13 cellular contexts compared by ENCODE assay signal in the genomic region with DNA sequence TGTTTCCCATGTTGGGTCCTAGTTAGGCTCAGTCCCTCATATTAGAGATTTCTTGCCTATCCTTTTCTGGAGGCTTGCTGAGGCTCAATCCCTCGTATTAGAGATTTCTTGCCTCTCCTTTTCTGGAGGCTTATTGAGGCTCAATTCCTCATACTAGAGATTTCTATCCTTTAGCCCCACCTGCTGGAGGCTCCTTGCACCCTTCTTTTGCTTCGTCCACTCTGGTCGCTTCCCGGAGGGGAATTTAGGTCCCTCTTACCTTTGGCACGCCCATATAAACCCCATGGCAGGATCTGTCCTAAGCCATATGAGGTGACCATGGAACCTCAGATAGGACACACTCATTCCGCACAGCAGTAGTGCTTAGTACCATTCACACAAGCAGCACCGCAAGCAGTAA. TPM values are rescaled to one million over a fixed set of nuclear protein-coding genes. Genes with fewer than 3 reads are reported as not detected.
DNase-seq lines count a peak whose midpoint lies in the region; ATAC-seq and TF ChIP-seq lines count a peak whose summit lies in the region.
"Had no signal": no experiment of that assay in that cellular context is flagged by ENCODE, and none has a peak within 500 bp of the region (broad histone marks: within the 10 kb centered on the region; RNA-seq: fewer than 3 reads in every experiment).

No MANE protein-coding gene starts in this region.

- no peak overlapping the region for H3K27ac ChIP-seq in endodermal cell (ENCODE audit: low read depth, low read length)
- H3K27ac ChIP-seq in vagina, result no peak overlapping the region
- H3K27ac ChIP-seq: SJCRH30, tibial artery had no signal

- no peak for ATAC-seq in GM21447 (IDR thresholded peaks at IDR 0.05; ENCODE audit: unreplicated experiment)

- H3K27me3 Mint-ChIP-seq in endodermal cell (ENCODE audit: insufficient read depth), result peaks cover 13% of the 10 kb centered on the region

- DNase-seq in activated CD4-positive, alpha-beta T cell treated with anti-CD3 and anti-CD28 coated beads for 48 hours, result peak; percentile 27
- DNase-seq in activated CD4-positive, alpha-beta T cell treated with anti-CD3 and anti-CD28 coated beads, Interleukin-2, amount 50 U/mL, for 1 hour, result no peak
- DNase-seq in NCI-H460 (ENCODE audit: extremely low read depth, low read depth) (peak; percentile 25), endodermal cell (peak; percentile 90), pons (ENCODE audit: low spot score) (peak; percentile 31), vagina (ENCODE audit: extremely low spot score in 2 of 2) (no peak), putamen (ENCODE audit: low spot score) (no peak)
- DNase-seq: activated CD8-positive, alpha-beta memory T cell treated with anti-CD3 and anti-CD28 coated beads, Interleukin-2, amount 50 U/mL, for 48 hours; NCI-H1105; tibial artery had no signal

- peaks cover 23% of the 10 kb centered on the region for H3K36me3 Mint-ChIP-seq in endodermal cell (ENCODE audit: low read depth)

- WGBS in endodermal cell (ENCODE audit: insufficient coverage in 1 of 2, insufficient read length in 1 of 2), 2 experiments, result 91 to 99% methylated on average over 7 of the region's 7 CpGs

- H3K9ac ChIP-seq in endodermal cell (ENCODE audit: extremely low read depth, low read length, poor library complexity, severe bottlenecking), result no peak overlapping the region

- H3K27me3 ChIP-seq in endodermal cell (ENCODE audit: control insufficient read depth, insufficient read depth, low read length, poor library complexity, severe bottlenecking), result no peaks in the 10 kb centered on the region
- H3K27me3 ChIP-seq in vagina, result no peaks in the 10 kb centered on the region
- H3K27me3 ChIP-seq: SJCRH30, tibial artery had no signal

- H3K4me3 Mint-ChIP-seq in endodermal cell, result no peak overlapping the region
- H3K4me3 Mint-ChIP-seq: dendritic cell treated with granulocyte-macrophage colony-stimulating factor and Interleukin-4, amounts not matched to agents 40 ng/mL and 50 ng/mL, for 4 days had no signal

- TF ChIP-seq CTCF in endodermal cell (conservative IDR thresholded peaks at IDR 0.05) (peak; percentile 67), vagina (IDR thresholded peaks at IDR 0.05) (no peak)

- H3K36me3 ChIP-seq in endodermal cell (ENCODE audit: control insufficient read depth, insufficient read depth, low read length) (no peaks in the 10 kb centered on the region), vagina (no peaks in the 10 kb centered on the region)
- H3K36me3 ChIP-seq: SJCRH30 had no signal

- H3K9me3 ChIP-seq in endodermal cell (ENCODE audit: control insufficient read depth, low read length) (peaks cover 46% of the 10 kb centered on the region), vagina (peaks cover 11% of the 10 kb centered on the region)
- H3K9me3 ChIP-seq: SJCRH30 had no signal

- TF ChIP-seq POLR2A in vagina (IDR thresholded peaks at IDR 0.05), result no peak

- peaks cover 36% of the 10 kb centered on the region for H3K9me3 Mint-ChIP-seq in endodermal cell

- H3K4me1 ChIP-seq in endodermal cell (ENCODE audit: control insufficient read depth, insufficient read depth, low read length) (peaks cover 9% of the 10 kb centered on the region), vagina (no peaks in the 10 kb centered on the region)
- H3K4me1 ChIP-seq: SJCRH30, tibial artery had no signal

- H3K4me3 ChIP-seq in endodermal cell (ENCODE audit: low read length) (peak overlapping the region; percentile 25), vagina (no peak overlapping the region)
- H3K4me3 ChIP-seq: SJCRH30, tibial artery had no signal

- intact Hi-C loops in vagina (cut with DNase I), result no loop called here

- H3K27ac Mint-ChIP-seq in endodermal cell, result no peak overlapping the region
- H3K27ac Mint-ChIP-seq: dendritic cell treated with granulocyte-macrophage colony-stimulating factor and Interleukin-4, amounts not matched to agents 40 ng/mL and 50 ng/mL, for 4 days had no signal

- H3K4me1 Mint-ChIP-seq in endodermal cell, result peaks cover 26% of the 10 kb centered on the region

RNA-seq across cellular contexts. Expression of a gene that starts 15.9 kb away (rescaled TPM):
- 0.17 and 0.59 TPM in 2 replicates for total RNA-seq in NCI-H460 (2014; rRNA removed; shearing (Covaris generic))
- 0.75 and 3.3 TPM in 2 replicates for polyA plus RNA-seq in NCI-H460 (2014; cell fraction: nucleus; rRNA removed)
- 10 to 100 TPM in 1 of 2 donors, 1 to 10 TPM in 1; 5.6 to 10.9 TPM for total RNA-seq in endodermal cell
- 1.8 TPM for polyA plus RNA-seq in endodermal cell (2013, experiment 1 of 2)
- polyA plus RNA-seq in endodermal cell (2013, experiment 2 of 2), result 2.5 TPM
- 1.7 TPM for total RNA-seq in vagina

RNA-seq across cellular contexts. Expression of a gene that starts 24.1 kb away (rescaled TPM):
- 68.2 and 73.3 TPM in 2 replicates for total RNA-seq in NCI-H460 (2014; rRNA removed; shearing (Covaris generic))
- 43.9 and 45.1 TPM in 2 replicates for polyA plus RNA-seq in NCI-H460 (2014; cell fraction: nucleus; rRNA removed)
- total RNA-seq in endodermal cell, result 100 to 1,000 TPM in 1 of 2 donors, 10 to 100 TPM in 1; 83.4 to 103 TPM
- 109 TPM for polyA plus RNA-seq in endodermal cell (2013, experiment 1 of 2)
- polyA plus RNA-seq in endodermal cell (2013, experiment 2 of 2), result 122 TPM
- total RNA-seq in vagina, result 42.0 TPM

RNA-seq across cellular contexts. Expression of a gene that starts 35.2 kb away (rescaled TPM):
- 10.4 and 16.7 TPM in 2 replicates for total RNA-seq in NCI-H460 (2014; rRNA removed; shearing (Covaris generic))
- 1.8 and 13.7 TPM in 2 replicates for polyA plus RNA-seq in NCI-H460 (2014; cell fraction: nucleus; rRNA removed)
- total RNA-seq in endodermal cell (10 to 100 TPM; 29.5 to 41.3 TPM), vagina (40.3 TPM)
- 78.4 TPM for polyA plus RNA-seq in endodermal cell (2013, experiment 1 of 2)
- 71.9 TPM for polyA plus RNA-seq in endodermal cell (2013, experiment 2 of 2)

RNA-seq across cellular contexts. Expression of a gene that starts 40.7 kb away (rescaled TPM):
- total RNA-seq in NCI-H460 (2014; rRNA removed; shearing (Covaris generic)), result 1.5 and 1.8 TPM in 2 replicates
- 3.0 TPM in 2 replicates for polyA plus RNA-seq in NCI-H460 (2014; cell fraction: nucleus; rRNA removed)
- total RNA-seq in endodermal cell (1 to 10 TPM; 8.1 to 9.0 TPM), vagina (14.2 TPM)
- 2.6 TPM for polyA plus RNA-seq in endodermal cell (2013, experiment 1 of 2)
- 2.5 TPM for polyA plus RNA-seq in endodermal cell (2013, experiment 2 of 2)
- total RNA-seq: SJCRH30 had no signal

RNA-seq across cellular contexts. Expression of a gene that starts 44.1 kb away (rescaled TPM):
- total RNA-seq in NCI-H460 (2014; rRNA removed; shearing (Covaris generic)), result 28.0 and 29.5 TPM in 2 replicates
- polyA plus RNA-seq in NCI-H460 (2014; cell fraction: nucleus; rRNA removed), result 49.3 and 56.8 TPM in 2 replicates
- total RNA-seq in endodermal cell (10 to 100 TPM; 19.2 to 25.4 TPM), vagina (28.2 TPM)
- 26.3 TPM for polyA plus RNA-seq in endodermal cell (2013, experiment 1 of 2)
- polyA plus RNA-seq in endodermal cell (2013, experiment 2 of 2), result 27.6 TPM

Comparison
In these comparisons a context has a peak if more than half of its experiments do, and no peak if none do; other contexts are left out.
1. DNase-seq: peak in activated CD4-positive, alpha-beta T cell treated with anti-CD3 and anti-CD28 coated beads for 48 hours (single experiment), NCI-H460 (single experiment), endodermal cell (single experiment) and pons (single experiment); none in activated CD4-positive, alpha-beta T cell treated with anti-CD3 and anti-CD28 coated beads, Interleukin-2, amount 50 U/mL, for 1 hour (single experiment), vagina (0 of 2) and putamen (single experiment).